31 cellular contexts compared by ENCODE assay signal in genomic region chr4:74770511-74770910, GRCh38. TPM values are rescaled to one million over a fixed set of nuclear protein-coding genes. Genes with fewer than 3 reads are reported as not detected.
"Had no signal": no experiment of that assay in that cellular context is flagged by ENCODE, and none has a peak within 500 bp of the region (broad histone marks: within the 10 kb centered on the region; RNA-seq: fewer than 3 reads in every experiment).

No MANE protein-coding gene starts in this region.

- H3K4me1 Mint-ChIP-seq: activated CD4-positive, alpha-beta T cell treated with anti-CD3 and anti-CD28 coated beads, Interleukin-2, amount 10 ng/mL, durations not matched to agents 24 days and 14 days; activated naive CD4-positive, alpha-beta T cell treated with anti-CD3 and anti-CD28 coated beads, Interleukin-2, amount 50 U/mL, for 24 hours; activated naive CD8-positive, alpha-beta T cell treated with anti-CD3 and anti-CD28 coated beads, Interleukin-2, amount 10 ng/mL, durations not matched to agents 7 days and 5 days had no signal

- H3K36me3 Mint-ChIP-seq: activated naive CD4-positive, alpha-beta T cell treated with anti-CD3 and anti-CD28 coated beads, Interleukin-2, amount 50 U/mL, for 24 hours; activated naive CD8-positive, alpha-beta T cell treated with anti-CD3 and anti-CD28 coated beads, Interleukin-2, amount 10 ng/mL, durations not matched to agents 7 days and 5 days had no signal

- H3K36me3 ChIP-seq: MG63 had no signal

- H3K9ac ChIP-seq: KMS-11 had no signal

- H3K4me3 Mint-ChIP-seq: activated CD4-positive, alpha-beta T cell treated with anti-CD3 and anti-CD28 coated beads, Interleukin-2, amount 10 ng/mL, durations not matched to agents 24 days and 14 days; activated CD8-positive, alpha-beta T cell treated with anti-CD3 and anti-CD28 coated beads for 36 hours; activated naive CD4-positive, alpha-beta T cell treated with anti-CD3 and anti-CD28 coated beads, Interleukin-2, amount 50 U/mL, for 24 hours; activated naive CD8-positive, alpha-beta T cell treated with anti-CD3 and anti-CD28 coated beads, Interleukin-2, amount 10 ng/mL, durations not matched to agents 7 days and 5 days; activated T-cell treated with anti-CD3 and anti-CD28 coated beads, Interleukin-2, amount 50 U/mL, for 72 hours; T-helper 1 cell treated with Interleukin-12 subunit alpha and Interleukin-12 subunit beta and Interleukin-4 antibody, amounts not matched to agents 30 μg/mL and 1 μg/mL, for 36 hours; T-helper 2 cell treated with Interferon-gamma antibody and Interleukin-4, amounts not matched to agents 5 μg/mL and 100 μg/mL, for 36 hours had no signal

- H3K9me3 ChIP-seq: body of pancreas, MG63 had no signal

- H3K9me3 Mint-ChIP-seq: activated CD4-positive, alpha-beta T cell treated with anti-CD3 and anti-CD28 coated beads, Interleukin-2, amount 10 ng/mL, durations not matched to agents 24 days and 14 days; activated CD8-positive, alpha-beta T cell treated with anti-CD3 and anti-CD28 coated beads for 36 hours; activated naive CD4-positive, alpha-beta T cell treated with anti-CD3 and anti-CD28 coated beads, Interleukin-2, amount 50 U/mL, for 24 hours; activated T-cell treated with anti-CD3 and anti-CD28 coated beads, Interleukin-2, amount 50 U/mL, for 72 hours; activated T-helper 2 cell treated with anti-CD3 and anti-CD28 coated beads, Interferon-gamma antibody, Interleukin-2, Interleukin-4, amounts not matched to agents 10 μg/mL and 5 μg/mL and 100 μg/mL, durations not matched to agents 14 hours and 24 hours and 36 hours; T-helper 1 cell treated with Interleukin-12 subunit alpha and Interleukin-12 subunit beta and Interleukin-4 antibody, amounts not matched to agents 30 μg/mL and 1 μg/mL, for 36 hours; T-helper 2 cell treated with Interferon-gamma antibody and Interleukin-4, amounts not matched to agents 5 μg/mL and 100 μg/mL, for 36 hours had no signal

- H3K27me3 Mint-ChIP-seq: activated CD4-positive, alpha-beta T cell treated with anti-CD3 and anti-CD28 coated beads, Interleukin-2, amount 10 ng/mL, durations not matched to agents 24 days and 14 days had no signal

- H3K27ac ChIP-seq: body of pancreas, KMS-11, RWPE1 had no signal

- H3K4me2 ChIP-seq: KMS-11 had no signal

- H3K4me3 ChIP-seq: body of pancreas, MG63 had no signal

- H3K27ac Mint-ChIP-seq: activated CD4-positive, alpha-beta T cell treated with anti-CD3 and anti-CD28 coated beads, Interleukin-2, amount 10 ng/mL, durations not matched to agents 24 days and 14 days; activated CD8-positive, alpha-beta T cell treated with anti-CD3 and anti-CD28 coated beads for 36 hours; activated naive CD4-positive, alpha-beta T cell treated with anti-CD3 and anti-CD28 coated beads, Interleukin-2, amount 50 U/mL, for 24 hours; activated naive CD8-positive, alpha-beta T cell treated with anti-CD3 and anti-CD28 coated beads, Interleukin-2, amount 10 ng/mL, durations not matched to agents 7 days and 5 days; activated T-cell treated with anti-CD3 and anti-CD28 coated beads, Interleukin-2, amount 50 U/mL, for 72 hours; activated T-helper 2 cell treated with anti-CD3 and anti-CD28 coated beads, Interferon-gamma antibody, Interleukin-2, Interleukin-4, amounts not matched to agents 10 μg/mL and 5 μg/mL and 100 μg/mL, durations not matched to agents 14 hours and 24 hours and 36 hours; T-helper 1 cell treated with Interleukin-12 subunit alpha and Interleukin-12 subunit beta and Interleukin-4 antibody, amounts not matched to agents 30 μg/mL and 1 μg/mL, for 36 hours; T-helper 2 cell treated with Interferon-gamma antibody and Interleukin-4, amounts not matched to agents 5 μg/mL and 100 μg/mL, for 36 hours had no signal

- ATAC-seq: activated CD8-positive, alpha-beta T cell treated with anti-CD3 and anti-CD28 coated beads for 36 hours; activated T-cell treated with anti-CD3 and anti-CD28 coated beads, Interleukin-2, amount 50 U/mL, for 72 hours; body of pancreas; Panc1; Right ventricle myocardium inferior had no signal

- H3K27me3 ChIP-seq: body of pancreas, MG63 had no signal

- DNase-seq: activated CD4-positive, alpha-beta T cell treated with anti-CD3 and anti-CD28 coated beads, Interleukin-2, amount 10 ng/mL, durations not matched to agents 24 days and 14 days; activated CD4-positive, alpha-beta T cell treated with anti-CD3 and anti-CD28 coated beads, Interleukin-2, amount 50 U/mL, for 4 hours; activated CD8-positive, alpha-beta T cell treated with anti-CD3 and anti-CD28 coated beads for 36 hours; activated gamma-delta T cell; activated naive CD4-positive, alpha-beta T cell treated with Interleukin-2 at 50 U/mL for 16 hours; activated naive CD8-positive, alpha-beta T cell treated with anti-CD3 and anti-CD28 coated beads, Interleukin-2, amount 10 ng/mL, durations not matched to agents 7 days and 5 days; activated T-cell treated with anti-CD3 and anti-CD28 coated beads, Interleukin-2, amount 50 U/mL, for 1 hour; activated T-cell treated with anti-CD3 and anti-CD28 coated beads, Interleukin-2, amount 50 U/mL, for 72 hours; amygdala; body of pancreas; caudate nucleus; cerebellar nuclear complex; MG63; NCI-H1048; NCI-H1105 treated with DMSO at 0.1 percent for 48 hours; NCI-H1436; NCI-H1694; NCI-H1930; NCI-H2081 treated with DMSO at 0.1 percent for 48 hours; NCI-H345; NCI-H524 treated with DMSO at 0.1 percent for 48 hours; SIG-M5 had no signal

RNA-seq across cellular contexts. Expression of gene BTC, which starts 23.8 kb away (rescaled TPM):
- total RNA-seq: activated CD4-positive, alpha-beta T cell treated with anti-CD3 and anti-CD28 coated beads, Interleukin-2, amount 10 ng/mL, durations not matched to agents 24 days and 14 days; activated CD8-positive, alpha-beta memory T cell treated with anti-CD3 and anti-CD28 coated beads for 36 hours; activated CD8-positive, alpha-beta T cell treated with anti-CD3 and anti-CD28 coated beads for 36 hours; activated naive CD8-positive, alpha-beta T cell treated with anti-CD3 and anti-CD28 coated beads, Interleukin-2, amount 10 ng/mL, durations not matched to agents 7 days and 5 days; activated T-cell treated with anti-CD3 and anti-CD28 coated beads, Interleukin-2, amount 50 U/mL, for 72 hours; activated T-helper 2 cell treated with anti-CD3 and anti-CD28 coated beads, Interferon-gamma antibody, Interleukin-2, Interleukin-4, amounts not matched to agents 10 μg/mL and 5 μg/mL and 100 μg/mL, durations not matched to agents 14 hours and 24 hours and 36 hours had no signal
